8 cellular contexts compared by ENCODE assay signal in genomic region chr17:61410100-61410551, GRCh38. TPM values are rescaled to one million over a fixed set of nuclear protein-coding genes. Genes with fewer than 3 reads are reported as not detected.
DNase-seq lines count a peak whose midpoint lies in the region; ATAC-seq lines count a peak whose summit lies in the region.

No MANE protein-coding gene starts in this region.

- no peak overlapping the region for H3K27ac Mint-ChIP-seq in activated CD8-positive, alpha-beta T cell treated with anti-CD3 and anti-CD28 coated beads, Interleukin-2, amount 10 ng/mL, durations not matched to agents 7 days and 5 days
- H3K27ac Mint-ChIP-seq in stimulated activated naive CD8-positive, alpha-beta T cell treated with anti-CD3 and anti-CD28 coated beads, Interleukin-15, amount 100 ng/mL, for 72 hours = no peak overlapping the region

- H3K9ac ChIP-seq in iPS-15b (ENCODE audit: low read depth, low read length) = no peak overlapping the region

- H3K36me3 ChIP-seq in iPS-15b (ENCODE audit: control insufficient read depth, insufficient read depth, low read length) = no peaks in the 10 kb centered on the region

- no peak for ATAC-seq in activated CD8-positive, alpha-beta T cell treated with anti-CD3 and anti-CD28 coated beads, Interleukin-2, amount 10 ng/mL, durations not matched to agents 7 days and 5 days
- no peak for ATAC-seq in stimulated activated naive CD8-positive, alpha-beta T cell treated with anti-CD3 and anti-CD28 coated beads, Interleukin-15, amount 100 ng/mL, for 72 hours

- H3K4me3 Mint-ChIP-seq in activated CD8-positive, alpha-beta T cell treated with anti-CD3 and anti-CD28 coated beads, Interleukin-2, amount 10 ng/mL, durations not matched to agents 7 days and 5 days = peak overlapping the region; percentile 58
- H3K4me3 Mint-ChIP-seq in stimulated activated naive CD8-positive, alpha-beta T cell treated with anti-CD3 and anti-CD28 coated beads, Interleukin-15, amount 100 ng/mL, for 72 hours = peak overlapping the region; percentile 63 to 73

- peak; percentile 36 for DNase-seq in DMS53 (lab: John Stamatoyannopoulos, UW)
- DNase-seq in DMS53 treated with DMSO at 0.1 percent for 48 hours (lab: John Stamatoyannopoulos, UW; ENCODE audit: unreplicated experiment) = no peak
- no peak for DNase-seq in activated CD8-positive, alpha-beta T cell treated with anti-CD3 and anti-CD28 coated beads, Interleukin-2, amount 10 ng/mL, durations not matched to agents 7 days and 5 days
- DNase-seq in stimulated activated naive CD8-positive, alpha-beta T cell treated with anti-CD3 and anti-CD28 coated beads, Interleukin-15, amount 100 ng/mL, for 72 hours = no peak
- no peak for DNase-seq in NCI-H146 (lab: John Stamatoyannopoulos, UW)
- no peak for DNase-seq in NCI-H526 (lab: John Stamatoyannopoulos, UW)
- no peak for DNase-seq in DMS153 treated with DMSO at 0.1 percent for 48 hours (lab: John Stamatoyannopoulos, UW; ENCODE audit: unreplicated experiment)

- peaks cover 4% of the 10 kb centered on the region for H3K4me1 ChIP-seq in iPS-15b (ENCODE audit: control insufficient read depth, insufficient read depth, low read length)

- peaks cover 87% of the 10 kb centered on the region for H3K27me3 ChIP-seq in iPS-15b (ENCODE audit: control insufficient read depth, insufficient read depth, low read length)

- POLR2A ChIA-PET in activated CD8-positive, alpha-beta T cell treated with anti-CD3 and anti-CD28 coated beads, Interleukin-2, amount 10 ng/mL, durations not matched to agents 7 days and 5 days (lab: Charles Lee) = no interaction called here

- CTCF ChIA-PET in activated CD8-positive, alpha-beta T cell treated with anti-CD3 and anti-CD28 coated beads, Interleukin-2, amount 10 ng/mL, durations not matched to agents 7 days and 5 days (lab: Charles Lee) = interaction anchor here (1.0 to 3.6 kb wide), 3 partner anchors 44 to 136 kb away, joined by 3 to 9 read pairs (median 3); no protein-coding TSS in a partner anchor

- no peaks in the 10 kb centered on the region for H3K9me3 Mint-ChIP-seq in activated CD8-positive, alpha-beta T cell treated with anti-CD3 and anti-CD28 coated beads, Interleukin-2, amount 10 ng/mL, durations not matched to agents 7 days and 5 days (ENCODE audit: insufficient read depth)
- no peaks in the 10 kb centered on the region for H3K9me3 Mint-ChIP-seq in stimulated activated naive CD8-positive, alpha-beta T cell treated with anti-CD3 and anti-CD28 coated beads, Interleukin-15, amount 100 ng/mL, for 72 hours

- no peaks in the 10 kb centered on the region for H3K9me3 ChIP-seq in iPS-15b (ENCODE audit: control insufficient read depth, insufficient read depth, low read length)

- peaks cover 60% of the 10 kb centered on the region for H3K27me3 Mint-ChIP-seq in activated CD8-positive, alpha-beta T cell treated with anti-CD3 and anti-CD28 coated beads, Interleukin-2, amount 10 ng/mL, durations not matched to agents 7 days and 5 days (ENCODE audit: low read depth)
- H3K27me3 Mint-ChIP-seq in stimulated activated naive CD8-positive, alpha-beta T cell treated with anti-CD3 and anti-CD28 coated beads, Interleukin-15, amount 100 ng/mL, for 72 hours = peaks cover 85% of the 10 kb centered on the region

- H3K36me3 Mint-ChIP-seq in activated CD8-positive, alpha-beta T cell treated with anti-CD3 and anti-CD28 coated beads, Interleukin-2, amount 10 ng/mL, durations not matched to agents 7 days and 5 days (ENCODE audit: low read depth) = no peaks in the 10 kb centered on the region

- H3K4me1 Mint-ChIP-seq in activated CD8-positive, alpha-beta T cell treated with anti-CD3 and anti-CD28 coated beads, Interleukin-2, amount 10 ng/mL, durations not matched to agents 7 days and 5 days (ENCODE audit: low read depth) = peaks cover 21% of the 10 kb centered on the region
- peaks cover 36% of the 10 kb centered on the region for H3K4me1 Mint-ChIP-seq in stimulated activated naive CD8-positive, alpha-beta T cell treated with anti-CD3 and anti-CD28 coated beads, Interleukin-15, amount 100 ng/mL, for 72 hours

- peak overlapping the region; percentile 26 for H3K4me3 ChIP-seq in iPS-15b (ENCODE audit: low read depth, low read length)

RNA-seq across cellular contexts. Expression of gene TBX2, which starts 10.5 kb away (rescaled TPM):
- total RNA-seq in activated CD8-positive, alpha-beta T cell treated with anti-CD3 and anti-CD28 coated beads, Interleukin-2, amount 10 ng/mL, durations not matched to agents 7 days and 5 days = not detected

RNA-seq across cellular contexts. Expression of gene TBX4, which starts 42.1 kb away (rescaled TPM):
- not detected for total RNA-seq in activated CD8-positive, alpha-beta T cell treated with anti-CD3 and anti-CD28 coated beads, Interleukin-2, amount 10 ng/mL, durations not matched to agents 7 days and 5 days
